ENCODE assay signal across 30 cellular contexts in the genomic region with DNA sequence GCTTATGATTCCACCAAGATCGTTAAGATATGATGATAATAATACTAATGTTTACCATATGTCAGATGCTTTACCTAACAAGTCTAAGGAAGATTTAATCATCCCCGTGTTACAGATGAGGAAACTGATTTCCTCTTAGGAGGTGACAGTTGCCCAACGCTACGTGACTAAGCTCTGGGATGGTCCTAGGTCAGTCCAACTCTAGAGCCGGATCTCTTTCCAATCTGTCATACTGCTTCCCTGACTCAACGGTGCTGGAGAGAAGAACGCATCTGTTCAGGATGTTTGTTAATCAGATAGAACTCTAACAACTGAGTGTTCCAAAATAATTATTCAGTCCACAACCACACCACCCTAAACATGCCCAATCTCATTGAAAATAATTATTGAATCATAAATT.
"Had no signal": no experiment of that assay in that cellular context is flagged by ENCODE, and none has a peak within 500 bp of the region (broad histone marks: within the 10 kb centered on the region; RNA-seq: fewer than 3 reads in every experiment).

No MANE protein-coding gene starts in this region.

- H3K36me3 Mint-ChIP-seq: activated CD4-positive, alpha-beta memory T cell treated with anti-CD3 and anti-CD28 coated beads for 36 hours; activated CD8-positive, alpha-beta memory T cell treated with anti-CD3 and anti-CD28 coated beads, Interleukin-2, amount 10 ng/mL, durations not matched to agents 7 days and 5 days; activated naive CD4-positive, alpha-beta T cell treated with anti-CD3 and anti-CD28 coated beads, Interleukin-2, amount 10 ng/mL, durations not matched to agents 7 days and 5 days; activated naive CD4-positive, alpha-beta T cell treated with anti-CD3 and anti-CD28 coated beads, Interleukin-2, amount 50 U/mL, for 72 hours; brain had no signal

- H3K27ac ChIP-seq: ascending aorta, esophagus muscularis mucosa, foreskin keratinocyte, gastrocnemius medialis, heart left ventricle had no signal

- H3K27me3 Mint-ChIP-seq: activated CD4-positive, alpha-beta memory T cell treated with anti-CD3 and anti-CD28 coated beads for 36 hours; activated CD4-positive, alpha-beta T cell treated with anti-CD3 and anti-CD28 coated beads for 36 hours; activated CD4-positive, alpha-beta T cell treated with anti-CD3 and anti-CD28 coated beads, Interleukin-2, amount 10 ng/mL, durations not matched to agents 24 days and 14 days; brain had no signal

- H3K27me3 ChIP-seq: ascending aorta, esophagus muscularis mucosa, foreskin keratinocyte, gastrocnemius medialis, heart left ventricle had no signal

- DNase-seq: activated CD4-positive, alpha-beta memory T cell treated with anti-CD3 and anti-CD28 coated beads for 36 hours; activated CD4-positive, alpha-beta T cell treated with anti-CD3 and anti-CD28 coated beads for 36 hours; activated CD4-positive, alpha-beta T cell treated with anti-CD3 and anti-CD28 coated beads, Interleukin-2, amount 10 ng/mL, durations not matched to agents 24 days and 14 days; activated CD4-positive, CD25-positive, alpha-beta regulatory T cell; activated CD4-positive, CD25-positive, alpha-beta regulatory T cell treated with anti-CD3 and anti-CD28 coated beads, Interleukin-2, amount 50 U/mL, for 72 hours; activated CD8-positive, alpha-beta memory T cell treated with anti-CD3 and anti-CD28 coated beads, Interleukin-2, amount 10 ng/mL, durations not matched to agents 7 days and 5 days; activated CD8-positive, alpha-beta memory T cell treated with anti-CD3 and anti-CD28 coated beads, Interleukin-2, amount 50 U/mL, for 4 hours; activated CD8-positive, alpha-beta T cell treated with anti-CD3 and anti-CD28 coated beads, Interleukin-2, amount 10 ng/mL, durations not matched to agents 7 days and 5 days; activated gamma-delta T cell; activated naive CD4-positive, alpha-beta T cell; activated naive CD4-positive, alpha-beta T cell treated with anti-CD3 and anti-CD28 coated beads, Interleukin-2, amount 10 ng/mL, durations not matched to agents 7 days and 5 days; activated naive CD8-positive, alpha-beta T cell treated with anti-CD3 and anti-CD28 coated beads, Interleukin-2, amount 10 ng/mL, durations not matched to agents 7 days and 5 days; activated T-cell treated with anti-CD3 and anti-CD28 coated beads for 4 hours; activated T-cell treated with anti-CD3 and anti-CD28 coated beads, Interleukin-2, amount 50 U/mL, for 24 hours; activated T-cell treated with anti-CD3 and anti-CD28 coated beads, Interleukin-2, amount 50 U/mL, for 72 hours; cortex of kidney; dermis blood vessel endothelial cell; effector CD4-positive, alpha-beta T cell; effector memory CD8-positive, alpha-beta T cell; erythroblast; foreskin keratinocyte; gastrocnemius medialis; glutamatergic neuron; heart left ventricle; T-helper 2 cell had no signal

- H3K4me1 ChIP-seq: ascending aorta, esophagus muscularis mucosa, foreskin keratinocyte, gastrocnemius medialis, heart left ventricle had no signal

- H3K4me1 Mint-ChIP-seq: activated CD4-positive, alpha-beta T cell treated with anti-CD3 and anti-CD28 coated beads for 36 hours; activated CD4-positive, alpha-beta T cell treated with anti-CD3 and anti-CD28 coated beads, Interleukin-2, amount 10 ng/mL, durations not matched to agents 24 days and 14 days; activated CD8-positive, alpha-beta memory T cell treated with anti-CD3 and anti-CD28 coated beads, Interleukin-2, amount 10 ng/mL, durations not matched to agents 7 days and 5 days; activated naive CD4-positive, alpha-beta T cell treated with anti-CD3 and anti-CD28 coated beads, Interleukin-2, amount 10 ng/mL, durations not matched to agents 7 days and 5 days; activated naive CD8-positive, alpha-beta T cell treated with anti-CD3 and anti-CD28 coated beads, Interleukin-2, amount 10 ng/mL, durations not matched to agents 7 days and 5 days; central memory CD8-positive, alpha-beta T cell had no signal

- H3K27ac Mint-ChIP-seq: activated CD4-positive, alpha-beta memory T cell treated with anti-CD3 and anti-CD28 coated beads for 36 hours; activated CD4-positive, alpha-beta T cell treated with anti-CD3 and anti-CD28 coated beads for 36 hours; activated CD4-positive, alpha-beta T cell treated with anti-CD3 and anti-CD28 coated beads, Interleukin-2, amount 10 ng/mL, durations not matched to agents 24 days and 14 days; activated CD8-positive, alpha-beta memory T cell treated with anti-CD3 and anti-CD28 coated beads, Interleukin-2, amount 10 ng/mL, durations not matched to agents 7 days and 5 days; activated CD8-positive, alpha-beta T cell treated with anti-CD3 and anti-CD28 coated beads, Interleukin-2, amount 10 ng/mL, durations not matched to agents 7 days and 5 days; activated naive CD4-positive, alpha-beta T cell treated with anti-CD3 and anti-CD28 coated beads, Interleukin-2, amount 10 ng/mL, durations not matched to agents 7 days and 5 days; activated naive CD4-positive, alpha-beta T cell treated with anti-CD3 and anti-CD28 coated beads, Interleukin-2, amount 50 U/mL, for 72 hours; activated naive CD8-positive, alpha-beta T cell treated with anti-CD3 and anti-CD28 coated beads, Interleukin-2, amount 10 ng/mL, durations not matched to agents 7 days and 5 days; activated T-cell treated with anti-CD3 and anti-CD28 coated beads, Interleukin-2, amount 50 U/mL, for 24 hours; activated T-cell treated with anti-CD3 and anti-CD28 coated beads, Interleukin-2, amount 50 U/mL, for 72 hours; brain; effector memory CD8-positive, alpha-beta T cell had no signal

- H3K9me3 Mint-ChIP-seq: activated CD4-positive, alpha-beta memory T cell treated with anti-CD3 and anti-CD28 coated beads for 36 hours; activated CD4-positive, alpha-beta T cell treated with anti-CD3 and anti-CD28 coated beads, Interleukin-2, amount 10 ng/mL, durations not matched to agents 24 days and 14 days; activated naive CD4-positive, alpha-beta T cell treated with anti-CD3 and anti-CD28 coated beads, Interleukin-2, amount 10 ng/mL, durations not matched to agents 7 days and 5 days; activated naive CD4-positive, alpha-beta T cell treated with anti-CD3 and anti-CD28 coated beads, Interleukin-2, amount 50 U/mL, for 72 hours; activated naive CD8-positive, alpha-beta T cell treated with anti-CD3 and anti-CD28 coated beads, Interleukin-2, amount 10 ng/mL, durations not matched to agents 7 days and 5 days; activated T-cell treated with anti-CD3 and anti-CD28 coated beads, Interleukin-2, amount 50 U/mL, for 24 hours; activated T-cell treated with anti-CD3 and anti-CD28 coated beads, Interleukin-2, amount 50 U/mL, for 72 hours; central memory CD8-positive, alpha-beta T cell; effector memory CD8-positive, alpha-beta T cell had no signal

- H3K4me3 ChIP-seq: ascending aorta, esophagus muscularis mucosa, gastrocnemius medialis, heart left ventricle had no signal

- H3K36me3 ChIP-seq: ascending aorta, esophagus muscularis mucosa, gastrocnemius medialis, heart left ventricle had no signal

- H3K4me3 Mint-ChIP-seq: activated CD4-positive, alpha-beta memory T cell treated with anti-CD3 and anti-CD28 coated beads for 36 hours; activated CD4-positive, alpha-beta T cell treated with anti-CD3 and anti-CD28 coated beads for 36 hours; activated CD4-positive, alpha-beta T cell treated with anti-CD3 and anti-CD28 coated beads, Interleukin-2, amount 10 ng/mL, durations not matched to agents 24 days and 14 days; activated CD8-positive, alpha-beta memory T cell treated with anti-CD3 and anti-CD28 coated beads, Interleukin-2, amount 10 ng/mL, durations not matched to agents 7 days and 5 days; activated CD8-positive, alpha-beta T cell treated with anti-CD3 and anti-CD28 coated beads, Interleukin-2, amount 10 ng/mL, durations not matched to agents 7 days and 5 days; activated naive CD4-positive, alpha-beta T cell treated with anti-CD3 and anti-CD28 coated beads, Interleukin-2, amount 10 ng/mL, durations not matched to agents 7 days and 5 days; activated naive CD8-positive, alpha-beta T cell treated with anti-CD3 and anti-CD28 coated beads, Interleukin-2, amount 10 ng/mL, durations not matched to agents 7 days and 5 days; activated T-cell treated with anti-CD3 and anti-CD28 coated beads, Interleukin-2, amount 50 U/mL, for 24 hours; activated T-cell treated with anti-CD3 and anti-CD28 coated beads, Interleukin-2, amount 50 U/mL, for 72 hours; brain; central memory CD8-positive, alpha-beta T cell; effector memory CD8-positive, alpha-beta T cell had no signal

- ATAC-seq: activated CD4-positive, alpha-beta T cell treated with anti-CD3 and anti-CD28 coated beads for 36 hours; activated CD8-positive, alpha-beta memory T cell treated with anti-CD3 and anti-CD28 coated beads, Interleukin-2, amount 10 ng/mL, durations not matched to agents 7 days and 5 days; activated CD8-positive, alpha-beta T cell treated with anti-CD3 and anti-CD28 coated beads, Interleukin-2, amount 10 ng/mL, durations not matched to agents 7 days and 5 days; activated naive CD4-positive, alpha-beta T cell treated with anti-CD3 and anti-CD28 coated beads, Interleukin-2, amount 50 U/mL, for 72 hours; activated T-cell treated with anti-CD3 and anti-CD28 coated beads, Interleukin-2, amount 50 U/mL, for 72 hours; effector memory CD8-positive, alpha-beta T cell; foreskin keratinocyte; gastrocnemius medialis; heart left ventricle had no signal

- H3K9me3 ChIP-seq: ascending aorta, esophagus muscularis mucosa, gastrocnemius medialis, heart left ventricle had no signal
